15 cellular contexts compared by ENCODE assay signal in the genomic region with DNA sequence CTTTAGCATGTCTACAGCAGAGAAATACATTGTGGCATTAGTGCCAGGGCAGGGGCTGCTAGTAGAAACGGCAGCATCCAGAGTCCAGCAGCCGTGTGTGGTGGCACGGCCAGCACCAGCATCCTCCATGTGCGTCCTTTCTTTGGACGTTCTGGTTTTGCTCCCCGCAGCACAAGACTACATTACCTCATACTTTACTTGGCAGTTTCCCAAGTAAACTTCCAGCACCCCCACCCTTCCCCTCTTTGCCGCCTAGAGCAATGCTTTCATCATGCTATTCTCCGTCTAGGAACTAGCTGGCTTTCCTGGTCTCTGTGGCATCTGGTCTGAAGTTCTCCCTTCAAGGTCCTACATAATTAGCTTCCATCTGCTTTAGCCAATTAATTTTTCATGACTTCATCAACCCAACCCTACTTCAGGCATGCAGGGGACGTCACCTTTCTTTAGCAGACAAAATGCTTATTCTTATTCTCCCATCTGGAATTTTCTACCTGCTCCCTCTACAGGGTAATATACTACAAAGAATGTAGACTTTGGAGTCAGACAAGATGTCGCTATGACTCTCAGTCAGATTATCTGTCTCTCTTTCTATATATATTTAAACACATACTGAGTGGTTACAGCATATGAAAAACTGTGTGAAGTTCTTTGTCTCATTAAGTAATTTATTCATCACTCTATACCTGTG.
DNase-seq lines count a peak whose midpoint lies in the region; ATAC-seq, FAIRE-seq and TF ChIP-seq lines count a peak whose summit lies in the region.
"Had no signal": no experiment of that assay in that cellular context is flagged by ENCODE, and none has a peak within 500 bp of the region (broad histone marks: within the 10 kb centered on the region; RNA-seq: fewer than 3 reads in every experiment).

No MANE protein-coding gene starts in this region.

- POLR2A ChIA-PET in K562 (lab: Yijun Ruan, JAX), result interaction anchor here (1.2 kb wide), 1 partner anchor 14 kb away, joined by 3 read pairs; no protein-coding TSS in a partner anchor

- H3K27me3 Mint-ChIP-seq in T-helper 17 cell, result no peaks in the 10 kb centered on the region
- H3K27me3 Mint-ChIP-seq in activated T-cell treated with anti-CD3 and anti-CD28 coated beads, Interleukin-2, amount 50 U/mL, for 4 hours (ENCODE audit: low read depth), result no peaks in the 10 kb centered on the region
- H3K27me3 Mint-ChIP-seq: activated CD4-positive, alpha-beta T cell treated with anti-CD3 and anti-CD28 coated beads for 36 hours; activated T-helper 17 cell treated with anti-CD3 and anti-CD28 coated beads, Interleukin-2, amount 50 U/mL, for 72 hours had no signal

- H3K4me1 ChIP-seq in K562 (replicated peaks in 1 of 2; ENCODE audit: control insufficient read depth in 2 of 2, insufficient read depth in 2 of 2, low read length in 2 of 2), result peaks cover 0 to 4% of the 10 kb centered on the region in 2 experiments; a peak in 2 of 5 replicates

- ATAC-seq in K562 (peak; percentile 79), left cardiac atrium (peak; percentile 20 to 37), T-helper 17 cell (no peak), HG02970 (IDR thresholded peaks at IDR 0.05; ENCODE audit: low FRiP score, unreplicated experiment) (no peak)
- ATAC-seq in activated T-cell treated with anti-CD3 and anti-CD28 coated beads, Interleukin-2, amount 50 U/mL, for 4 hours, result no peak
- ATAC-seq: A549; activated CD4-positive, alpha-beta T cell treated with anti-CD3 and anti-CD28 coated beads for 36 hours; activated T-helper 17 cell treated with anti-CD3 and anti-CD28 coated beads, Interleukin-2, amount 50 U/mL, for 72 hours had no signal

- H2AFZ ChIP-seq in K562 (ENCODE audit: low read depth, low read length), result no peak overlapping the region

- no peak overlapping the region for H3K4me3 Mint-ChIP-seq in T-helper 17 cell
- H3K4me3 Mint-ChIP-seq in activated T-cell treated with anti-CD3 and anti-CD28 coated beads, Interleukin-2, amount 50 U/mL, for 4 hours, result no peak overlapping the region
- H3K4me3 Mint-ChIP-seq: activated CD4-positive, alpha-beta T cell treated with anti-CD3 and anti-CD28 coated beads for 36 hours; activated T-helper 17 cell treated with anti-CD3 and anti-CD28 coated beads, Interleukin-2, amount 50 U/mL, for 72 hours had no signal

- H3K4me1 Mint-ChIP-seq in T-helper 17 cell, result no peaks in the 10 kb centered on the region
- no peaks in the 10 kb centered on the region for H3K4me1 Mint-ChIP-seq in activated T-cell treated with anti-CD3 and anti-CD28 coated beads, Interleukin-2, amount 50 U/mL, for 4 hours (ENCODE audit: low read depth)
- H3K4me1 Mint-ChIP-seq: activated CD4-positive, alpha-beta T cell treated with anti-CD3 and anti-CD28 coated beads for 36 hours; activated T-helper 17 cell treated with anti-CD3 and anti-CD28 coated beads, Interleukin-2, amount 50 U/mL, for 72 hours had no signal

- in situ Hi-C loops in K562 (cut with MboI), result no loop called here

- FAIRE-seq in K562 (lab: Jason Lieb, UNC), result no peak
- FAIRE-seq: A549 had no signal

- H3K36me3 ChIP-seq in K562 (ENCODE audit: control insufficient read depth, insufficient read depth, low read length), result no peaks in the 10 kb centered on the region

- no peak overlapping the region for H3K4me2 ChIP-seq in K562 (ENCODE audit: insufficient read depth, low read length)
- H3K4me2 ChIP-seq: A549 had no signal

- 11% methylated on average over 10 of the region's 10 CpGs for WGBS in K562 (ENCODE audit: insufficient coverage, low coverage, missing lambda C conversion rate)

- H3K27me3 ChIP-seq in K562 (ENCODE audit: control insufficient read depth in 2 of 2, insufficient read depth in 2 of 2, low read length in 2 of 2), result no peaks in the 10 kb centered on the region

- CTCF ChIA-PET in K562 (lab: Yijun Ruan, JAX; ENCODE audit: low intra/inter-chr PET ratio), result no interaction called here

- no peak; a peak in 1 of 4 replicates for TF ChIP-seq RAD21 in K562 (CRISPR knock-in tag; conservative IDR thresholded peaks at IDR 0.05 in 1 of 2, IDR thresholded peaks at IDR 0.05 in 1 of 2)

- H3K4me3 ChIP-seq in K562, result no peak overlapping the region
- H3K4me3 ChIP-seq: A549 had no signal

- no peaks in the 10 kb centered on the region for H3K36me3 Mint-ChIP-seq in T-helper 17 cell (ENCODE audit: low read depth)
- H3K36me3 Mint-ChIP-seq in activated T-cell treated with anti-CD3 and anti-CD28 coated beads, Interleukin-2, amount 50 U/mL, for 4 hours (ENCODE audit: insufficient read depth), result peaks cover 11% of the 10 kb centered on the region

- no peak for TF ChIP-seq EP300 in K562 (IDR thresholded peaks at IDR 0.05; ENCODE audit: low read length)

- H3K9me1 ChIP-seq in K562 (ENCODE audit: control insufficient read depth, insufficient read depth, low read length), result no peaks in the 10 kb centered on the region

- no peak overlapping the region for H3K27ac ChIP-seq in K562 (ENCODE audit: extremely low read depth, low read depth, low read length)
- H3K27ac ChIP-seq: A549, HL-60 had no signal

- intact Hi-C loops in K562 (cut with micrococcal nuclease), result no loop called here
- intact Hi-C loops in left cardiac atrium (cut with DNase I), result no loop called here

- no peaks in the 10 kb centered on the region for H3K79me2 ChIP-seq in K562 (ENCODE audit: control insufficient read depth, insufficient read depth, low read length)

- no peak overlapping the region for H3K9ac ChIP-seq in K562 (ENCODE audit: insufficient read depth in 1 of 2, low read depth in 2 of 2, low read length in 2 of 2)

- no peaks in the 10 kb centered on the region for H4K20me1 ChIP-seq in K562 (replicated peaks; ENCODE audit: control insufficient read depth, insufficient read depth, low read length)

- TF ChIP-seq POLR2A in K562 (conservative IDR thresholded peaks at IDR 0.05), result no peak

- no peaks in the 10 kb centered on the region for H3K9me3 ChIP-seq in K562 (replicated peaks; ENCODE audit: control insufficient read depth, insufficient read depth, low read depth, low read length)
- H3K9me3 ChIP-seq in T-helper 17 cell (ENCODE audit: control insufficient read depth, low read length, poor library complexity, severe bottlenecking), result no peaks in the 10 kb centered on the region
- H3K9me3 ChIP-seq: A549 had no signal

- no peaks in the 10 kb centered on the region for H3K9me3 Mint-ChIP-seq in activated T-cell treated with anti-CD3 and anti-CD28 coated beads, Interleukin-2, amount 50 U/mL, for 4 hours
- H3K9me3 Mint-ChIP-seq: activated T-helper 17 cell treated with anti-CD3 and anti-CD28 coated beads, Interleukin-2, amount 50 U/mL, for 72 hours had no signal

- no TSS peak for BruUV-seq in K562 (replicated peaks; lab: Mats Ljungman, UMichigan)

- no peak overlapping the region for H3K27ac Mint-ChIP-seq in T-helper 17 cell
- H3K27ac Mint-ChIP-seq: activated CD4-positive, alpha-beta T cell treated with anti-CD3 and anti-CD28 coated beads for 36 hours; activated T-helper 17 cell treated with anti-CD3 and anti-CD28 coated beads, Interleukin-2, amount 50 U/mL, for 72 hours had no signal

- peak; percentile 43 for DNase-seq in NCI-H2171 treated with DMSO at 0.1 percent for 48 hours (lab: John Stamatoyannopoulos, UW)
- no peak for DNase-seq in NCI-H2171 (lab: John Stamatoyannopoulos, UW)
- DNase-seq in K562 (ENCODE audit: extremely low read depth in 1 of 4, low spot score in 3 of 4), result peak in 1 of 4 experiments; percentile 38
- no peak for DNase-seq in left cardiac atrium
- DNase-seq in stromal cell of bone marrow (ENCODE audit: low read depth), result peak; percentile 8
- no peak for DNase-seq in T-helper 17 cell
- no peak for DNase-seq in activated T-cell treated with anti-CD3 and anti-CD28 coated beads, Interleukin-2, amount 50 U/mL, for 4 hours
- DNase-seq: activated CD4-positive, alpha-beta T cell treated with anti-CD3 and anti-CD28 coated beads for 36 hours; DMS79; glutamatergic neuron; NCI-H510A treated with DMSO at 0.1 percent for 48 hours had no signal

- TF ChIP-seq CTCF in K562 (IDR thresholded peaks at IDR 0.05 in 2 of 3, conservative IDR thresholded peaks at IDR 0.05 in 1 of 3; ENCODE audit: insufficient read depth in 2 of 3, low read depth in 1 of 3, low read length in 3 of 3), result no peak

TF ChIP-seq in K562, 482 proteins besides CTCF, POLR2A, EP300 and RAD21 (continues in another document):
- 0 out of 2 replicates have a peak, but pooled peaks have one; percentile 31 for TF ChIP-seq CXXC5 (CRISPR knock-in tag; IDR thresholded peaks at IDR 0.05)
- no peak for TF ChIP-seq ZNF76 (CRISPR knock-in tag; IDR thresholded peaks at IDR 0.05; ENCODE audit: borderline replicate concordance)
- TF ChIP-seq, protein P1, sequence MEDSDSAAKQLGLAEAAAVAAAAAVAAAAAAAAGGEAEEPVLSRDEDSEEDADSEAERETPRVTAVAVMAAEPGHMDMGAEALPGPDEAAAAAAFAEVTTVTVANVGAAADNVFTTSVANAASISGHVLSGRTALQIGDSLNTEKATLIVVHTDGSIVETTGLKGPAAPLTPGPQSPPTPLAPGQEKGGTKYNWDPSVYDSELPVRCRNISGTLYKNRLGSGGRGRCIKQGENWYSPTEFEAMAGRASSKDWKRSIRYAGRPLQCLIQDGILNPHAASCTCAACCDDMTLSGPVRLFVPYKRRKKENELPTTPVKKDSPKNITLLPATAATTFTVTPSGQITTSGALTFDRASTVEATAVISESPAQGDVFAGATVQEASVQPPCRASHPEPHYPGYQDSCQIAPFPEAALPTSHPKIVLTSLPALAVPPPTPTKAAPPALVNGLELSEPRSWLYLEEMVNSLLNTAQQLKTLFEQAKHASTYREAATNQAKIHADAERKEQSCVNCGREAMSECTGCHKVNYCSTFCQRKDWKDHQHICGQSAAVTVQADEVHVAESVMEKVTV (CRISPR knock-in tag; IDR thresholded peaks at IDR 0.05), result no peak
- TF ChIP-seq NCOA2 (IDR thresholded peaks at IDR 0.05; ENCODE audit: partially characterized antibody in 2 of 2), result no peak
- peak; percentile 3 for TF ChIP-seq ZFP36 (IDR thresholded peaks at IDR 0.05; ENCODE audit: low read depth, low read length, partially characterized antibody)
- TF ChIP-seq ATF7 (IDR thresholded peaks at IDR 0.05), result peak; percentile 90
- TF ChIP-seq ERF (CRISPR knock-in tag; IDR thresholded peaks at IDR 0.05), result no peak
- TF ChIP-seq TCFL5 (CRISPR knock-in tag; conservative IDR thresholded peaks at IDR 0.05), result no peak
- no peak for TF ChIP-seq ZC3H11A (IDR thresholded peaks at IDR 0.05; ENCODE audit: low read depth, low read length)
- TF ChIP-seq NFIC (IDR thresholded peaks at IDR 0.05), result peak; percentile 86
- 0 out of 2 replicates have a peak, but pooled peaks have one; percentile 28 for TF ChIP-seq MYC (IDR thresholded peaks at IDR 0.05; ENCODE audit: low read depth, low read length)
- TF ChIP-seq MYC (CRISPR knock-in tag; IDR thresholded peaks at IDR 0.05; ENCODE audit: borderline replicate concordance, low read depth), result no peak

Comparison
In these comparisons a context has a peak if more than half of its experiments do, and no peak if none do; other contexts are left out.
1. DNase-seq: peak in NCI-H2171 treated with DMSO at 0.1 percent for 48 hours (single experiment) and stromal cell of bone marrow (single experiment); none in NCI-H2171 (single experiment), left cardiac atrium (single experiment), T-helper 17 cell (0 of 3) and activated T-cell treated with anti-CD3 and anti-CD28 coated beads, Interleukin-2, amount 50 U/mL, for 4 hours (single experiment).
2. ATAC-seq: peak in K562 (single experiment) and left cardiac atrium (2 of 2); none in T-helper 17 cell (single experiment), HG02970 (single experiment) and activated T-cell treated with anti-CD3 and anti-CD28 coated beads, Interleukin-2, amount 50 U/mL, for 4 hours (0 of 2).